12 cellular contexts compared by ENCODE assay signal in the genomic region with DNA sequence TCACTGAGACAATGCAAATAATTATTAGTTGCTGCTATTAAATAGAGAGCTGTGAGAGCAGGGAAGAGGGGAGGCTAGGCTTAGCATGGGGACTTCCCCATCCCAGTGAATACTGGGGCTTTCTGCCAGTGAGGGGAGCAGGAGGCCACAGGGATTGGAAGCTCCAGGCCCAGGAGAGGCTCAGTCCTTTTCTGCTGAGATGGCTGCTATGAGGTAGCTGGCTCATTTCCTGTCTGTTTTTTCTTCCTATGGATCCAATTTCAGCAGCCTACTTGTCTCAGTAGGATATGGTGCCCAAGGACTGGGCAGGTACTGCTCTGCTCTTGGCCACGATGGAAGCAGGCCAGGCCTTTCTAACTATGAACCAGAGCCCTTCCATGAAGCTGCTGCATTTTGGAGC. TPM values are rescaled to one million over a fixed set of nuclear protein-coding genes. Genes with fewer than 3 reads are reported as not detected.
A peak's percentile ranks its signal among the peaks of the same experiment; 100 is the strongest.
DNase-seq lines count a peak whose midpoint lies in the region; TF ChIP-seq lines count a peak whose summit lies in the region.
"Had no signal": no experiment of that assay in that cellular context is flagged by ENCODE, and none has a peak within 500 bp of the region (broad histone marks: within the 10 kb centered on the region; RNA-seq: fewer than 3 reads in every experiment).

No MANE protein-coding gene starts in this region.

- peaks cover 55% of the 10 kb centered on the region for H3K4me1 Mint-ChIP-seq in osteocyte (ENCODE audit: unreplicated experiment)

- TF ChIP-seq CTCF in cardiac fibroblast (IDR thresholded peaks at IDR 0.05; ENCODE audit: low read depth, low read length) (no peak), osteocyte (IDR thresholded peaks at IDR 0.05) (no peak), uterus (IDR thresholded peaks at IDR 0.05) (no peak)

- peak overlapping the region; percentile 79 for H3K27ac Mint-ChIP-seq in osteocyte (ENCODE audit: unreplicated experiment)

- no peaks in the 10 kb centered on the region for H3K36me3 ChIP-seq in uterus

- H3K27me3 ChIP-seq in uterus: no peaks in the 10 kb centered on the region

- H3K36me3 Mint-ChIP-seq in osteocyte (ENCODE audit: unreplicated experiment): peaks cover 29% of the 10 kb centered on the region

- no peaks in the 10 kb centered on the region for H3K9me3 Mint-ChIP-seq in osteocyte (ENCODE audit: unreplicated experiment)
- H3K9me3 Mint-ChIP-seq: central memory CD8-positive, alpha-beta T cell had no signal

- H3K27me3 Mint-ChIP-seq in osteocyte (ENCODE audit: unreplicated experiment): no peaks in the 10 kb centered on the region
- H3K27me3 Mint-ChIP-seq: central memory CD8-positive, alpha-beta T cell had no signal

- H3K27ac ChIP-seq in uterus: peak overlapping the region in 1 of 2 donors; percentile 41

- peaks cover 0 to 5% of the 10 kb centered on the region in 2 donors for H3K4me1 ChIP-seq in uterus

- no peak overlapping the region for H3K4me3 Mint-ChIP-seq in osteocyte (ENCODE audit: unreplicated experiment)
- H3K4me3 Mint-ChIP-seq: central memory CD8-positive, alpha-beta T cell had no signal

- DNase-seq in NCI-H2107 treated with DMSO at 0.1 percent for 48 hours (lab: John Stamatoyannopoulos, UW; ENCODE audit: unreplicated experiment) (peak; percentile 67), NCI-H2107 (lab: John Stamatoyannopoulos, UW) (no peak), NCI-H2029 (lab: John Stamatoyannopoulos, UW) (peak; percentile 23), cardiac fibroblast (ENCODE audit: low read depth in 2 of 2) (peak; percentile 41 to 50), osteocyte (ENCODE audit: extremely low spot score, unreplicated experiment) (no peak), AML-193 (lab: John Stamatoyannopoulos, UW) (no peak), uterus (no peak), RPMI8226 (no peak)
- DNase-seq: Right ventricle myocardium superior; stimulated activated CD4-positive, alpha-beta T cell treated with anti-CD3 and anti-CD28 coated beads, Interleukin-4, amount 100 ng/mL, for 24 hours; trophoblast cell had no signal

- TF ChIP-seq POLR2A in uterus (IDR thresholded peaks at IDR 0.05): no peak

- no peaks in the 10 kb centered on the region for H3K9me3 ChIP-seq in uterus

- intact Hi-C loops in uterus (cut with DNase I; ENCODE audit: low total_unique reads): no loop called here

- H3K4me3 ChIP-seq in cardiac fibroblast (replicated peaks in 1 of 2; ENCODE audit: low read depth in 2 of 2, low read length in 2 of 2) (no peak overlapping the region), uterus (no peak overlapping the region)

RNA-seq across cellular contexts. Expression of a gene that starts 10.0 kb away (rescaled TPM):
- total RNA-seq in osteocyte (238 and 255 TPM in 2 replicates), uterus (100 to 1,000 TPM in 1 of 4 donors, 10 to 100 TPM in 3; 34.6 to 100 (median 78.2) TPM)

RNA-seq across cellular contexts. Expression of a gene that starts 20.8 kb away (rescaled TPM):
- 11.0 and 11.6 TPM in 2 replicates for total RNA-seq in osteocyte
- 10 to 100 TPM in 2 of 4 donors, 1 to 10 TPM in 2; 4.7 to 20.1 (median 9.9) TPM for total RNA-seq in uterus

RNA-seq across cellular contexts. Expression of a gene that starts 37.0 kb away (rescaled TPM):
- total RNA-seq in osteocyte (1.3 and 1.9 TPM in 2 replicates), uterus (1 to 10 TPM in 1 of 4 donors, not detected in 3; 1.1 TPM)

Comparison
In these comparisons a context has a peak if more than half of its experiments do, and no peak if none do; other contexts are left out.
1. DNase-seq: peak in NCI-H2107 treated with DMSO at 0.1 percent for 48 hours (single experiment), NCI-H2029 (single experiment) and cardiac fibroblast (2 of 2); none in NCI-H2107 (single experiment), osteocyte (single experiment), AML-193 (0 of 2), uterus (0 of 2) and RPMI8226 (single experiment).